In genomic region chr11:73875380-73875779, GRCh38 we compare ENCODE assay signal across 8 cellular contexts. TPM values are rescaled to one million over a fixed set of nuclear protein-coding genes. Genes with fewer than 3 reads are reported as not detected.
DNase-seq lines count a peak whose midpoint lies in the region; ATAC-seq and TF ChIP-seq lines count a peak whose summit lies in the region.

No MANE protein-coding gene starts in this region.

- TF ChIP-seq POLR2A in GM18505 (IDR thresholded peaks at IDR 0.05; ENCODE audit: borderline replicate concordance, extremely low read depth, insufficient read depth, insufficient read length) = no peak

- H3K9ac ChIP-seq in HUES64 (ENCODE audit: low read depth, low read length) = peak overlapping the region; percentile 97

- H3K9me3 ChIP-seq in BE2C (no peaks in the 10 kb centered on the region), HUES64 (ENCODE audit: insufficient read depth, low read depth, low read length) (no peaks in the 10 kb centered on the region), mesodermal cell (ENCODE audit: control insufficient read depth, low read length) (no peaks in the 10 kb centered on the region)

- 89% methylated on average over 1 of the region's 1 CpG for WGBS in HUES64
- 78 to 90% methylated on average over 1 of the region's 1 CpG for WGBS in mesodermal cell (ENCODE audit: insufficient coverage in 2 of 2), 2 experiments

- H3K36me3 Mint-ChIP-seq in brain = peaks cover 40% of the 10 kb centered on the region

- H3K4me1 ChIP-seq in BE2C (no peaks in the 10 kb centered on the region), HUES64 (ENCODE audit: insufficient read depth, low read length) (peaks cover 16% of the 10 kb centered on the region), mesodermal cell (ENCODE audit: control insufficient read depth, insufficient read depth, low read length, poor library complexity, severe bottlenecking) (no peaks in the 10 kb centered on the region)

- no peak for TF ChIP-seq CTCF in BE2C (IDR thresholded peaks at IDR 0.05; ENCODE audit: low read depth, low read length)
- no peak for TF ChIP-seq CTCF in brain (conservative IDR thresholded peaks at IDR 0.05)

- H3K27me3 Mint-ChIP-seq in brain = peaks cover 12% of the 10 kb centered on the region

- H3K4me3 ChIP-seq in BE2C (ENCODE audit: low read depth, low read length) = peak overlapping the region; percentile 87
- H3K4me3 ChIP-seq in HUES64 (ENCODE audit: low read length) = peak overlapping the region; percentile 93
- peak overlapping the region; percentile 72 for H3K4me3 ChIP-seq in mesodermal cell (ENCODE audit: extremely low read depth, insufficient read depth, low read length, poor library complexity, severe bottlenecking)

- H3K27ac ChIP-seq in HUES64 (ENCODE audit: low read depth, low read length) (peak overlapping the region; percentile 98), mesodermal cell (ENCODE audit: low read depth, low read length, severe bottlenecking) (no peak overlapping the region), substantia nigra (ENCODE audit: low read depth, low read length, poor library complexity, severe bottlenecking) (no peak overlapping the region)

- H3K4me1 Mint-ChIP-seq in brain = peaks cover 59% of the 10 kb centered on the region

- H3K9me3 Mint-ChIP-seq in brain = no peaks in the 10 kb centered on the region

- H3K36me3 ChIP-seq in BE2C = peaks cover 49% of the 10 kb centered on the region
- peaks cover 60% of the 10 kb centered on the region for H3K36me3 ChIP-seq in HUES64 (ENCODE audit: insufficient read depth, low read length)
- peaks cover 56% of the 10 kb centered on the region for H3K36me3 ChIP-seq in mesodermal cell (ENCODE audit: control insufficient read depth, insufficient read depth, low read length)

- DNase-seq in BE2C (no peak), NCI-H82 (lab: John Stamatoyannopoulos, UW) (no peak), substantia nigra (lab: John Stamatoyannopoulos, UW) (no peak), NCI-H2029 (lab: John Stamatoyannopoulos, UW) (no peak)

- H3K27ac Mint-ChIP-seq in brain = peak overlapping the region; percentile 96 to 99 (median 97)

- no peak for ATAC-seq in GM18505 (IDR thresholded peaks at IDR 0.05; ENCODE audit: unreplicated experiment)

- H3K4me3 Mint-ChIP-seq in brain = peak overlapping the region; percentile 97 to 99 (median 97)

- no peaks in the 10 kb centered on the region for H3K27me3 ChIP-seq in BE2C
- H3K27me3 ChIP-seq in HUES64 (ENCODE audit: insufficient read depth, low read length) = no peaks in the 10 kb centered on the region

RNA-seq across cellular contexts. Expression of gene COA4, which starts 1.3 kb away (rescaled TPM):
- polyA plus RNA-seq in BE2C (2012; ENCODE audit: insufficient read depth, insufficient read length, low read depth) = 441 TPM
- polyA plus RNA-seq in HUES64 (2013, experiment 1 of 2) = 102 TPM
- 93.8 TPM for polyA plus RNA-seq in HUES64 (2013, experiment 2 of 2)
- polyA plus RNA-seq in brain (ENCODE audit: insufficient read depth, low read depth, low replicate concordance) = 68.0 TPM
- 46.8 TPM for polyA plus RNA-seq in mesodermal cell (2013, experiment 1 of 2)
- polyA plus RNA-seq in mesodermal cell (2013, experiment 2 of 2) = 49.5 TPM

RNA-seq across cellular contexts. Expression of gene PAAF1, which starts 1.4 kb away (rescaled TPM):
- polyA plus RNA-seq in BE2C (2012; ENCODE audit: insufficient read depth, insufficient read length, low read depth) = 9.9 TPM
- 13.2 TPM for polyA plus RNA-seq in HUES64 (2013, experiment 1 of 2)
- polyA plus RNA-seq in HUES64 (2013, experiment 2 of 2) = 22.6 TPM
- 56.6 TPM for polyA plus RNA-seq in brain (ENCODE audit: insufficient read depth, low read depth, low replicate concordance)
- polyA plus RNA-seq in mesodermal cell (2013, experiment 1 of 2) = 24.6 TPM
- polyA plus RNA-seq in mesodermal cell (2013, experiment 2 of 2) = 26.3 TPM
